ENCODE assay signal across 8 cellular contexts in the genomic region with DNA sequence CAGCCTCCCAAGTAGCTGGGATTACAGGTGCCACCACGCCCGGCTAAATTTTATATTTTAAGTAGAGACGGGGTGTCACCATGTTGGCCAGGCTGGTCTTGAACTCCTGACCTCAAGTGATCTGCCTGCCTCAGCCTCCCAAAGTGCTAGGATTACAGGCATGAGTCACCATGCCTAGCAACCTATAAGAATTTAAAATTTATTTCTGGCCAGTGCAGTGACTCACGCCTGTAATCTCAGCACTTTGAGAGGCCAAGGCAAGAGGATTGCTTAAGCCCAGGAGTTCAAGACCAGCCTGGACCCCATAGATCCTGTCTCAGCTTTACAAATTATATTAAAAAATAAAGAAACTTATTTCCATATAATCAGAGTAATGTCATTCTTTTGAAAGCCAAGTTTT. TPM values are rescaled to one million over a fixed set of nuclear protein-coding genes. Genes with fewer than 3 reads are reported as not detected.
A peak's percentile ranks its signal among the peaks of the same experiment; 100 is the strongest.
DNase-seq lines count a peak whose midpoint lies in the region; ATAC-seq and TF ChIP-seq lines count a peak whose summit lies in the region.
"Not testable (repeated sequence)": the region's sequence is repeated elsewhere in the genome, so short reads cannot be mapped to it uniquely, and the experiment has no call there.

No MANE protein-coding gene starts in this region.

- RAD21 ChIA-PET in HCT116 (lab: Charles Lee; ENCODE audit: low non-redundant PET in 1 of 2, low total read pairs in 2 of 2, uncharacterized antibody in 2 of 2, unreplicated experiment in 2 of 2) = not testable (repeated sequence)

- intact Hi-C loops in HCT116 (cut with micrococcal nuclease) = loop anchor here (1.0 kb wide), 1 partner anchor 39 kb away; a partner anchor contains a TSS

- peak overlapping the region; percentile 44 for H3K4me2 ChIP-seq in HCT116 (ENCODE audit: low read length)
- not testable (repeated sequence) for H3K4me2 ChIP-seq in fibroblast of lung (ENCODE audit: extremely low read depth, insufficient read depth, low read length)

- H2AFZ ChIP-seq in HCT116 (ENCODE audit: low read depth, low read length, poor library complexity, severe bottlenecking); fibroblast of lung (ENCODE audit: low read length): not testable (repeated sequence)

- TF ChIP-seq CTCF in HCT116 (IDR thresholded peaks at IDR 0.05 in 2 of 3, conservative IDR thresholded peaks at IDR 0.05 in 1 of 3; ENCODE audit: borderline replicate concordance in 1 of 3, insufficient read depth in 1 of 3, low read depth in 2 of 3, low read length in 2 of 3); cardiac fibroblast (IDR thresholded peaks at IDR 0.05; ENCODE audit: low read depth, low read length); fibroblast of lung (conservative IDR thresholded peaks at IDR 0.05 in 1 of 2, IDR thresholded peaks at IDR 0.05 in 1 of 2; ENCODE audit: low read depth in 1 of 2, low read length in 2 of 2): not testable (repeated sequence)

- not testable (repeated sequence) for H3K4me3 ChIP-seq in HCT116 (replicated peaks in 1 of 2; ENCODE audit: low read depth in 1 of 2, low read length in 2 of 2); cardiac fibroblast (replicated peaks in 1 of 2; ENCODE audit: low read depth in 2 of 2, low read length in 2 of 2); fibroblast of lung (replicated peaks in 1 of 4; ENCODE audit: control extremely low read depth in 1 of 4, insufficient read depth in 1 of 4, low read depth in 3 of 4, low read length in 4 of 4)

- not testable (repeated sequence) for H3K27me3 ChIP-seq in HCT116 (ENCODE audit: insufficient read depth, low read length); fibroblast of lung (ENCODE audit: control insufficient read depth, insufficient read depth, low read length)

- POLR2A ChIA-PET in HCT116 (lab: Charles Lee) = not testable (repeated sequence)

- not testable (repeated sequence) for TF ChIP-seq RAD21 in HCT116 (IDR thresholded peaks at IDR 0.05; ENCODE audit: low read depth)

- DNase-seq in Daoy (ENCODE audit: low read depth) (peak; percentile 39), HCT116 (ENCODE audit: low read depth, low spot score) (peak; percentile 50), M059J (ENCODE audit: low read depth) (peak; percentile 74), RPMI7951 (ENCODE audit: low read depth) (peak; percentile 24), amniotic epithelial cell (ENCODE audit: low read depth) (peak; percentile 56), cardiac fibroblast (ENCODE audit: low read depth in 2 of 2) (peak; percentile 15 to 59), fibroblast of lung (ENCODE audit: low read depth in 2 of 2) (peak; percentile 20 to 28), kidney tubule cell (ENCODE audit: low spot score) (peak; percentile 28)

- not testable (repeated sequence) for H3K9ac ChIP-seq in HCT116 (ENCODE audit: low read length); fibroblast of lung (ENCODE audit: insufficient read depth, low read length)

- H3K9me2 ChIP-seq in HCT116 (ENCODE audit: insufficient read depth) = not testable (repeated sequence)

- not testable (repeated sequence) for H4K20me1 ChIP-seq in HCT116 (ENCODE audit: insufficient read depth); fibroblast of lung (ENCODE audit: control insufficient read depth, extremely low read depth, insufficient read depth, low read length)

- TF ChIP-seq POLR2A in HCT116 (IDR thresholded peaks at IDR 0.05; ENCODE audit: borderline replicate concordance, extremely low read depth, insufficient read depth, insufficient read length) = not testable (repeated sequence)

- H3K36me3 ChIP-seq in HCT116 (ENCODE audit: control insufficient read depth in 1 of 2, insufficient read depth in 2 of 2, low read length in 2 of 2) = peaks cover 19 to 23% of the 10 kb centered on the region in 2 experiments; a peak in 3 of 4 replicates
- H3K36me3 ChIP-seq in fibroblast of lung (ENCODE audit: control insufficient read depth, insufficient read depth, low read length) = not testable (repeated sequence)

- H3K27ac ChIP-seq in HCT116 (ENCODE audit: low read depth, low read length) (peak overlapping the region; percentile 10; the same call in 1 of the 2 replicates), fibroblast of lung (ENCODE audit: insufficient read depth, low read length) (peak overlapping the region; percentile 5)

- CTCF ChIA-PET in HCT116 (lab: Charles Lee) = interaction anchor here (1.0 kb wide), 1 partner anchor 10 kb away, joined by 3 read pairs; no protein-coding TSS in a partner anchor

- not testable (repeated sequence) for H3K9me3 ChIP-seq in HCT116 (ENCODE audit: control insufficient read depth in 1 of 2, insufficient read depth in 1 of 2, low read depth in 1 of 2, low read length in 2 of 2); fibroblast of lung (ENCODE audit: control insufficient read depth, insufficient read depth, low read depth, low read length)

- not testable (repeated sequence) for BruUV-seq in HCT116 (replicated peaks; lab: Mats Ljungman, UMichigan)

- H3K4me1 ChIP-seq in HCT116 (ENCODE audit: control insufficient read depth in 1 of 2, insufficient read depth in 2 of 2, low read length in 2 of 2) = peaks cover 12 to 22% of the 10 kb centered on the region in 2 experiments
- H3K4me1 ChIP-seq in fibroblast of lung (ENCODE audit: control insufficient read depth, extremely low read depth, insufficient read depth, low read length) = not testable (repeated sequence)

- H3K79me2 ChIP-seq in HCT116 (ENCODE audit: insufficient read depth, low read length) = peaks cover 42% of the 10 kb centered on the region
- H3K79me2 ChIP-seq in fibroblast of lung (ENCODE audit: control insufficient read depth, insufficient read depth, low read length) = peaks cover 16% of the 10 kb centered on the region

- peak; percentile 91 for ATAC-seq in HCT116

TF ChIP-seq in HCT116, 20 proteins besides CTCF, POLR2A, EP300 and RAD21:
- TF ChIP-seq CBX3 (IDR thresholded peaks at IDR 0.05; ENCODE audit: low read depth) (peak; percentile 67), FOSL1 (IDR thresholded peaks at IDR 0.05; ENCODE audit: low read depth) (peak; percentile 63), JUND (IDR thresholded peaks at IDR 0.05) (peak; percentile 66), CEBPB (IDR thresholded peaks at IDR 0.05; ENCODE audit: low read depth) (peak; percentile 55; the same call in 1 of the 2 replicates), SP1 (IDR thresholded peaks at IDR 0.05; ENCODE audit: low read depth) (peak; percentile 27; the same call in 1 of the 2 replicates), SRF (IDR thresholded peaks at IDR 0.05; ENCODE audit: low read depth) (peak; percentile 22; the same call in 1 of the 2 replicates)

RNA-seq across cellular contexts. Expression of a gene that starts 21.3 kb away (rescaled TPM):
- total RNA-seq in Daoy (2014; rRNA removed; shearing (Covaris generic)) = 89.8 and 91.9 TPM in 2 replicates
- total RNA-seq in HCT116 (2021; ENCODE audit: unreplicated experiment) (67.0 TPM), fibroblast of lung (43.7 and 74.3 TPM in 2 replicates)
- polyA plus RNA-seq in HCT116 (2012) = 59.9 and 63.8 TPM in 2 replicates
- total RNA-seq in M059J (2014; rRNA removed; shearing (Covaris generic)) = 37.3 and 50.9 TPM in 2 replicates
- total RNA-seq in RPMI7951 (2014; rRNA removed; shearing (Covaris generic)) = 43.0 and 45.4 TPM in 2 replicates
- polyA plus RNA-seq in fibroblast of lung = 67.7 and 95.4 TPM in 2 replicates
- 89.7 and 121 TPM in 2 replicates for polyA plus RNA-seq in fibroblast of lung (2012)
- 8.9 and 44.0 TPM in 2 replicates for polyA minus RNA-seq in fibroblast of lung (ENCODE audit: low replicate concordance)

Comparison
In these comparisons a context has a peak if more than half of its experiments do, and no peak if none do; other contexts are left out.
1. DNase-seq: peak in every context shown above with its lines; median percentile 74 in M059J; 56 in amniotic epithelial cell; 50 in HCT116; 39 in Daoy; 37 in cardiac fibroblast; 28 in kidney tubule cell; 24 in RPMI7951; 24 in fibroblast of lung.